ENCODE assay signal across 8 cellular contexts in the genomic region with DNA sequence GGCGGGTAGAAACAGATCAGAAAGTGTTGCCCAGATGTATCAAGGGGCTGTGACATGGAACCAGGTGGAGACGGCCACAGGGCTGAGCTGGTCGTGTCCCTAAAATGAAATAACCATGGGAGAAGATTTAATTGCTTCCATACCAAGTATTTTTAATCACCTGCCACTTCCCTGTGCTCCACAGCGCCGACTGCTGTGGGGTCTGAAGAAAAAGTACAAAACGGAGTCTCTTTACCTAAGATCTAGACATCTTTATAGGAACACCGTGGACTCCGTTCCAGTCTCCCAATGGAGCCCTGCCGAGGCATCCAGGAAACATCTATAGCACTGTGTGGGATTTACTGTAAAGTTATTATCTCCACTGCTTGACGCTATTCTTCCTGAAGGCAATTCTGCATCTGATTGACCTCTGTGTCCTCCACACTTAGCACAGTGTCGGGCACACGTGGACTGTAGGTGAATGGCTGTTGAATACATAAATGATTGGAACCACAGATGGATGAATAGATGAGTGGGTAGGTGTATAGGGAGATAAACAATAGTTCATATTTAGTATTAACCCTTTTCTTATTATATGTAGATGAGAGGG. TPM values are rescaled to one million over a fixed set of nuclear protein-coding genes. Genes with fewer than 3 reads are reported as not detected.
DNase-seq lines count a peak whose midpoint lies in the region; ATAC-seq and TF ChIP-seq lines count a peak whose summit lies in the region.

No MANE protein-coding gene starts in this region.

- H3K9me3 ChIP-seq in Peyer's patch (no peaks in the 10 kb centered on the region), endodermal cell (ENCODE audit: control insufficient read depth, low read length) (no peaks in the 10 kb centered on the region), ascending aorta (no peaks in the 10 kb centered on the region)

- 67 to 70% methylated on average over 5 to 12 of the region's 12 CpGs for WGBS in endodermal cell (ENCODE audit: insufficient coverage in 1 of 2, insufficient read length in 1 of 2), 2 experiments

- H3K4me1 ChIP-seq in Peyer's patch (no peaks in the 10 kb centered on the region), endodermal cell (ENCODE audit: control insufficient read depth, insufficient read depth, low read length) (no peaks in the 10 kb centered on the region), ascending aorta (peaks cover 0 to 3% of the 10 kb centered on the region in 2 donors)

- H3K27ac Mint-ChIP-seq in endodermal cell: no peak overlapping the region
- no peak overlapping the region for H3K27ac Mint-ChIP-seq in mesothelial cell of epicardium

- in situ Hi-C loops in GM13976 (cut with MboI; ENCODE audit: low sequenced_read_pairs, unreplicated experiment): no loop called here

- intact Hi-C loops in ascending aorta (cut with DNase I): no loop called here

- no peaks in the 10 kb centered on the region for H3K36me3 Mint-ChIP-seq in endodermal cell (ENCODE audit: low read depth)
- no peaks in the 10 kb centered on the region for H3K36me3 Mint-ChIP-seq in mesothelial cell of epicardium

- no peak overlapping the region for H3K4me3 Mint-ChIP-seq in endodermal cell
- H3K4me3 Mint-ChIP-seq in mesothelial cell of epicardium: no peak overlapping the region

- no peaks in the 10 kb centered on the region for H3K36me3 ChIP-seq in Peyer's patch
- H3K36me3 ChIP-seq in endodermal cell (ENCODE audit: control insufficient read depth, insufficient read depth, low read length): no peaks in the 10 kb centered on the region
- H3K36me3 ChIP-seq in ascending aorta: no peaks in the 10 kb centered on the region

- H3K4me3 ChIP-seq in Peyer's patch: no peak overlapping the region
- H3K4me3 ChIP-seq in endodermal cell (ENCODE audit: low read length): no peak overlapping the region
- no peak overlapping the region for H3K4me3 ChIP-seq in ascending aorta

- TF ChIP-seq POLR2A in Peyer's patch (IDR thresholded peaks at IDR 0.05): no peak

- ATAC-seq in GM19023 (IDR thresholded peaks at IDR 0.05; ENCODE audit: unreplicated experiment): no peak

- peaks cover 6% of the 10 kb centered on the region for H3K27me3 Mint-ChIP-seq in endodermal cell (ENCODE audit: insufficient read depth)
- peaks cover 23% of the 10 kb centered on the region for H3K27me3 Mint-ChIP-seq in mesothelial cell of epicardium (ENCODE audit: low read depth)

- H3K9ac ChIP-seq in endodermal cell (ENCODE audit: extremely low read depth, low read length, poor library complexity, severe bottlenecking): no peak overlapping the region

- DNase-seq in GM13976 (ENCODE audit: low spot score): peak; percentile 37
- DNase-seq in Peyer's patch: peak in 2 of 3 donors; percentile 62 to 64
- peak; percentile 76 for DNase-seq in endodermal cell
- DNase-seq in stimulated activated CD4-positive, alpha-beta T cell treated with anti-CD3 and anti-CD28 coated beads, Interleukin-2, amount 100 ng/mL, for 48 hours: peak; percentile 7 to 10
- DNase-seq in ascending aorta (ENCODE audit: low spot score in 2 of 2): no peak
- no peak for DNase-seq in mesothelial cell of epicardium (ENCODE audit: low spot score in 2 of 2, unreplicated experiment in 2 of 2)

- H3K9me3 Mint-ChIP-seq in endodermal cell: no peaks in the 10 kb centered on the region
- no peaks in the 10 kb centered on the region for H3K9me3 Mint-ChIP-seq in mesothelial cell of epicardium

- H3K27me3 ChIP-seq in Peyer's patch: no peaks in the 10 kb centered on the region
- no peaks in the 10 kb centered on the region for H3K27me3 ChIP-seq in endodermal cell (ENCODE audit: control insufficient read depth, insufficient read depth, low read length, poor library complexity, severe bottlenecking)
- no peaks in the 10 kb centered on the region for H3K27me3 ChIP-seq in ascending aorta

- H3K27ac ChIP-seq in 22Rv1 (no peak overlapping the region), Peyer's patch (no peak overlapping the region), endodermal cell (ENCODE audit: low read depth, low read length) (no peak overlapping the region), ascending aorta (no peak overlapping the region)

- TF ChIP-seq CTCF in 22Rv1 (IDR thresholded peaks at IDR 0.05): peak; percentile 72
- TF ChIP-seq CTCF in GM13976 (IDR thresholded peaks at IDR 0.05; ENCODE audit: borderline replicate concordance, control extremely low read depth, extremely low read depth, insufficient read depth, missing control alignments): peak; percentile 62
- peak in 4 of 6 experiments; percentile 50 to 60 (median 54) for TF ChIP-seq CTCF in Peyer's patch (IDR thresholded peaks at IDR 0.05)
- TF ChIP-seq CTCF in endodermal cell (conservative IDR thresholded peaks at IDR 0.05): peak; percentile 83
- TF ChIP-seq CTCF in ascending aorta (IDR thresholded peaks at IDR 0.05): peak in 1 of 3 experiments; percentile 29
- TF ChIP-seq CTCF in mesothelial cell of epicardium (IDR thresholded peaks at IDR 0.05; ENCODE audit: unreplicated experiment): no peak

- H3K4me1 Mint-ChIP-seq in endodermal cell: no peaks in the 10 kb centered on the region
- no peaks in the 10 kb centered on the region for H3K4me1 Mint-ChIP-seq in mesothelial cell of epicardium

RNA-seq across cellular contexts. Expression of a gene that starts 21.6 kb away (rescaled TPM):
- total RNA-seq in Peyer's patch: 10 to 100 TPM; 17.4 to 78.4 (median 19.7) TPM
- total RNA-seq in endodermal cell: 10 to 100 TPM; 15.3 to 23.2 TPM
- polyA plus RNA-seq in endodermal cell (2013, experiment 1 of 2): 71.8 TPM
- 75.2 TPM for polyA plus RNA-seq in endodermal cell (2013, experiment 2 of 2)
- total RNA-seq in ascending aorta: 94.7 TPM
- 39.4 to 41.4 TPM (median 39.7 TPM) in 3 replicates for total RNA-seq in mesothelial cell of epicardium

Comparison
In these comparisons a context has a peak if more than half of its experiments do, and no peak if none do; other contexts are left out.
1. DNase-seq: peak in GM13976 (single experiment), Peyer's patch (2 of 3), endodermal cell (single experiment) and stimulated activated CD4-positive, alpha-beta T cell treated with anti-CD3 and anti-CD28 coated beads, Interleukin-2, amount 100 ng/mL, for 48 hours (2 of 2); none in ascending aorta (0 of 2) and mesothelial cell of epicardium (0 of 2).